24 cellular contexts compared by ENCODE assay signal in the genomic region with DNA sequence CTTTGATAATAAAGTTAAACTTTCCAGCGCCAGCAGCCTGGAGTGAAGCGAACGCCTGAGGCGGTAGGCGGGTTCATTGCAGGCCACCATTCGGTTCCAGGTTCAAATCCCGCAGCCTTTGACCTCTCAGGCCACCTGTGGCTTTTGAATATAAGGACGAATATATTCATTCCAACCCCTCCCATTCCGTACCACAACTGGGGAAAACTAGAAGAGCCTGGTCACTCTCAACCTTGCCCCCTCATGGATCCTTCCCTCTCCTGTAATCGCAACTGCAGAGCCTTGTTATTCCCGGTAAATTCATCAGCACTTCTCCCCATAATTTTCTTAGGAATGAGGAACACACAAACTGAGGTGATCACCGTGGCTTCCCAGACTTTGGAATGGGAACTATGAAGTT. TPM values are rescaled to one million over a fixed set of nuclear protein-coding genes. Genes with fewer than 3 reads are reported as not detected.
DNase-seq lines count a peak whose midpoint lies in the region; ATAC-seq and TF ChIP-seq lines count a peak whose summit lies in the region.
"Had no signal": no experiment of that assay in that cellular context is flagged by ENCODE, and none has a peak within 500 bp of the region (broad histone marks: within the 10 kb centered on the region; RNA-seq: fewer than 3 reads in every experiment).

No MANE protein-coding gene starts in this region.

- H3K27me3 Mint-ChIP-seq in endodermal cell (ENCODE audit: insufficient read depth), result peaks cover 97% of the 10 kb centered on the region
- peaks cover 67 to 74% of the 10 kb centered on the region in 2 donors for H3K27me3 Mint-ChIP-seq in stimulated activated naive B cell treated with anti-CD40 and anti-IgM and Interleukin-4, amounts not matched to agents 10 μg/mL and 1 μg/mL and 100 μg/mL, for 72 hours

- no peaks in the 10 kb centered on the region for H3K36me3 ChIP-seq in HUES48 (ENCODE audit: control insufficient read depth, insufficient read depth, low read length)
- no peaks in the 10 kb centered on the region for H3K36me3 ChIP-seq in endodermal cell (ENCODE audit: control insufficient read depth, insufficient read depth, low read length)
- H3K36me3 ChIP-seq in iPS-20b (ENCODE audit: insufficient read depth, low read depth, low read length), result no peaks in the 10 kb centered on the region
- H3K36me3 ChIP-seq: BLaER1 treated with 17β-estradiol and CSF1 and Interleukin-3, amounts not matched to agents 10 nM and 100 nM had no signal

- no peaks in the 10 kb centered on the region for H3K36me3 Mint-ChIP-seq in endodermal cell (ENCODE audit: low read depth)
- peaks cover 2 to 6% of the 10 kb centered on the region in 2 donors for H3K36me3 Mint-ChIP-seq in stimulated activated naive B cell treated with anti-CD40 and anti-IgM and Interleukin-4, amounts not matched to agents 10 μg/mL and 1 μg/mL and 100 μg/mL, for 72 hours

- H3K9me3 ChIP-seq in HUES48 (ENCODE audit: control insufficient read depth, insufficient read depth, low read length) (no peaks in the 10 kb centered on the region), endodermal cell (ENCODE audit: control insufficient read depth, low read length) (no peaks in the 10 kb centered on the region), iPS-20b (ENCODE audit: insufficient read depth, low read depth, low read length) (peaks cover 3% of the 10 kb centered on the region; the same call in 1 of the 2 replicates)

- no peak for ATAC-seq in stimulated activated naive B cell treated with anti-CD40 and anti-IgM and Interleukin-4, amounts not matched to agents 10 μg/mL and 1 μg/mL and 100 μg/mL, for 72 hours (replicated peaks)
- ATAC-seq in HG03432 (IDR thresholded peaks at IDR 0.05; ENCODE audit: unreplicated experiment), result no peak
- ATAC-seq: A549, GM12878, Panc1 had no signal

- H3K4me1 ChIP-seq in HUES48 (ENCODE audit: control insufficient read depth, insufficient read depth, low read length) (peaks cover 58% of the 10 kb centered on the region), endodermal cell (ENCODE audit: control insufficient read depth, insufficient read depth, low read length) (peaks cover 4% of the 10 kb centered on the region), iPS-20b (ENCODE audit: insufficient read depth, low read length) (peaks cover 12% of the 10 kb centered on the region; the same call in 1 of the 2 replicates)
- H3K4me1 ChIP-seq: A549; BLaER1 treated with 17β-estradiol and CSF1 and Interleukin-3, amounts not matched to agents 10 nM and 100 nM had no signal

- DNase-seq in endodermal cell, result peak; percentile 60
- DNase-seq in stimulated activated naive B cell treated with anti-CD40 and anti-IgM and Interleukin-4, amounts not matched to agents 10 μg/mL and 1 μg/mL and 100 μg/mL, for 72 hours, result no peak
- no peak for DNase-seq in 8988T
- DNase-seq in amniotic stem cell (lab: John Stamatoyannopoulos, UW), result no peak
- no peak for DNase-seq in G401 (ENCODE audit: low spot score)
- DNase-seq: AML-193; CD4-positive, alpha-beta T cell; NCI-H1048; NCI-H1417; NCI-H1694; NCI-H2029 treated with DMSO at 0.1 percent for 48 hours; NCI-H2227 treated with DMSO at 0.1 percent for 48 hours; NCI-H510A; NCI-H69; SHP77 had no signal

- TF ChIP-seq CTCF in endodermal cell (conservative IDR thresholded peaks at IDR 0.05), result no peak

- in situ Hi-C loops in G401 (cut with HindIII; ENCODE audit: low sequenced_read_pairs), result no loop called here

- no peak overlapping the region for H3K27ac Mint-ChIP-seq in endodermal cell
- H3K27ac Mint-ChIP-seq in stimulated activated naive B cell treated with anti-CD40 and anti-IgM and Interleukin-4, amounts not matched to agents 10 μg/mL and 1 μg/mL and 100 μg/mL, for 72 hours, result peak overlapping the region; percentile 27
- H3K27ac Mint-ChIP-seq: CD4-positive, alpha-beta T cell had no signal

- H3K27me3 ChIP-seq in HUES48 (ENCODE audit: control insufficient read depth, insufficient read depth, low read length), result peaks cover 100% of the 10 kb centered on the region
- H3K27me3 ChIP-seq in endodermal cell (ENCODE audit: control insufficient read depth, insufficient read depth, low read length, poor library complexity, severe bottlenecking), result peaks cover 100% of the 10 kb centered on the region
- H3K27me3 ChIP-seq in iPS-20b (ENCODE audit: insufficient read depth, low read length), result peaks cover 100% of the 10 kb centered on the region

- 0 to 4% methylated on average over 3 to 12 of the region's 12 CpGs for WGBS in endodermal cell (ENCODE audit: insufficient coverage in 1 of 2, insufficient read length in 1 of 2), 2 experiments

- H3K9me3 Mint-ChIP-seq in endodermal cell, result no peaks in the 10 kb centered on the region
- H3K9me3 Mint-ChIP-seq in stimulated activated naive B cell treated with anti-CD40 and anti-IgM and Interleukin-4, amounts not matched to agents 10 μg/mL and 1 μg/mL and 100 μg/mL, for 72 hours, result peaks cover 2 to 3% of the 10 kb centered on the region in 2 donors
- H3K9me3 Mint-ChIP-seq: CD4-positive, alpha-beta T cell had no signal

- H3K27ac ChIP-seq in HUES48 (ENCODE audit: low read depth, low read length) (no peak overlapping the region), endodermal cell (ENCODE audit: low read depth, low read length) (no peak overlapping the region), iPS-20b (ENCODE audit: low read length) (no peak overlapping the region)
- H3K27ac ChIP-seq: A549; BLaER1 treated with 17β-estradiol and CSF1 and Interleukin-3, amounts not matched to agents 10 nM and 100 nM; RWPE1 had no signal

- H3K4me3 Mint-ChIP-seq in endodermal cell, result no peak overlapping the region
- H3K4me3 Mint-ChIP-seq in stimulated activated naive B cell treated with anti-CD40 and anti-IgM and Interleukin-4, amounts not matched to agents 10 μg/mL and 1 μg/mL and 100 μg/mL, for 72 hours, result no peak overlapping the region
- H3K4me3 Mint-ChIP-seq: CD4-positive, alpha-beta T cell had no signal

- peaks cover 12% of the 10 kb centered on the region for H3K4me1 Mint-ChIP-seq in endodermal cell
- H3K4me1 Mint-ChIP-seq in stimulated activated naive B cell treated with anti-CD40 and anti-IgM and Interleukin-4, amounts not matched to agents 10 μg/mL and 1 μg/mL and 100 μg/mL, for 72 hours, result no peaks in the 10 kb centered on the region

- H3K4me3 ChIP-seq in HUES48 (ENCODE audit: low read depth, low read length) (0 out of 2 replicates have a peak overlapping the region, but pooled peaks have one; percentile 26), endodermal cell (ENCODE audit: low read length) (no peak overlapping the region), iPS-20b (ENCODE audit: low read length) (peak overlapping the region; percentile 36; the same call in 1 of the 2 replicates)
- H3K4me3 ChIP-seq: A549; BLaER1 treated with 17β-estradiol and CSF1 and Interleukin-3, amounts not matched to agents 10 nM and 100 nM; GM12878 had no signal

- H3K9ac ChIP-seq in HUES48 (ENCODE audit: low read depth, low read length) (no peak overlapping the region), endodermal cell (ENCODE audit: extremely low read depth, low read length, poor library complexity, severe bottlenecking) (no peak overlapping the region), iPS-20b (ENCODE audit: low read depth, low read length) (no peak overlapping the region)
- H3K9ac ChIP-seq: BLaER1 treated with 17β-estradiol and CSF1 and Interleukin-3, amounts not matched to agents 10 nM and 100 nM had no signal

RNA-seq across cellular contexts. Expression of a gene that starts 35.2 kb away (rescaled TPM):
- total RNA-seq in endodermal cell, result not detected
- polyA plus RNA-seq in endodermal cell (2013, experiment 1 of 2), result 25.3 TPM
- polyA plus RNA-seq in endodermal cell (2013, experiment 2 of 2), result 26.4 TPM
- not detected in 2 replicates for total RNA-seq in G401 (2014; rRNA removed; shearing (Covaris generic))
- total RNA-seq: CD4-positive, alpha-beta T cell; GM12878; SK-MEL-5 had no signal
- polyA plus RNA-seq: A549, GM12878 had no signal

RNA-seq across cellular contexts. Expression of a gene that starts 38.0 kb away (rescaled TPM):
- total RNA-seq in endodermal cell, result not detected
- polyA plus RNA-seq in endodermal cell (2013, experiment 1 of 2), result 178 TPM
- polyA plus RNA-seq in endodermal cell (2013, experiment 2 of 2), result 163 TPM
- not detected in 2 replicates for total RNA-seq in G401 (2014; rRNA removed; shearing (Covaris generic))
- total RNA-seq: CD4-positive, alpha-beta T cell; GM12878 had no signal
- polyA plus RNA-seq: GM12878 had no signal
